Comparison of ENCODE assay signal across 1 cellular context in the genomic region with DNA sequence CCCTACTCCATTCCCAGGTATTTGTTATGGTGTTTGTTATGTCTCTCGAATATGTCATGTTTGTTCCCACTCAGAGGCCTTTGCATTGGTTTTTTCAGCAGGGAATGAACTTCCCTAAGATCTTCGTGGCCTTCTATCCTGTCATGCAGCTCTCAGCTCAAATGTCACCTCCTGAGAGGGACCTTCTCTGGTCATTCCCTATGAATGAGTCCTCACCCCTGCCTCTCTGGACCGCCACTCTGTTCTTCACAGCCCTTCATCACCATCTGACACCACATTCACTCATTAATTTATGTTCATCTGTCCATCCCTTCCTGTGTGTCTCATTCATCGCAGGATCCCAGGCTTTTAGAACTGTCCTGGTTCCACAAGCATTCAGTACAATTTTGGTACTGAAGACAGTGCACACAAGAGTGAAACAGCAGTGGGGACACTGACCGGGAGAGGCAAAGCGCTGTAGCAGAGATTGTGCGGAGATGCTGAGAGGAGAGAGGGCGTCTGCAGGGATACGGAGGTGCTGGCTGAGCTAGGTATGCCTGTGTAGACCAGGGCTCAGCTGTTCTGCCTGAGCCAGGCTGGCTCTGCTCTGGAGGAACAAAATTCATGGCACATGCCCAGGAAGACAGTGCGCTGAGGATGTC.
TF ChIP-seq lines count a peak whose summit lies in the region.

No MANE protein-coding gene starts in this region.

TF ChIP-seq in IMR-90, 13 proteins besides CTCF, POLR2A, EP300 and RAD21:
- TF ChIP-seq MAFK (IDR thresholded peaks at IDR 0.05; ENCODE audit: low read depth, low read length) (no peak), RFX5 (IDR thresholded peaks at IDR 0.05; ENCODE audit: low read depth, low read length) (no peak), SMC3 (IDR thresholded peaks at IDR 0.05; ENCODE audit: low read depth, low read length) (no peak), FOS (IDR thresholded peaks at IDR 0.05; ENCODE audit: low read depth, low read length) (no peak), CHD1 (IDR thresholded peaks at IDR 0.05; ENCODE audit: low read depth, low read length) (no peak), BHLHE40 (IDR thresholded peaks at IDR 0.05; ENCODE audit: low read depth, low read length) (no peak), MXI1 (IDR thresholded peaks at IDR 0.05; ENCODE audit: borderline replicate concordance, low read depth, low read length) (no peak), RCOR1 (IDR thresholded peaks at IDR 0.05; ENCODE audit: insufficient replicate concordance, low read length) (no peak), NFE2L2 (IDR thresholded peaks at IDR 0.05; ENCODE audit: low read depth, low read length) (no peak)
TF ChIP-seq in IMR-90: peak in this region for 0.
